Comparison of ENCODE assay signal across 8 cellular contexts in the genomic region with DNA sequence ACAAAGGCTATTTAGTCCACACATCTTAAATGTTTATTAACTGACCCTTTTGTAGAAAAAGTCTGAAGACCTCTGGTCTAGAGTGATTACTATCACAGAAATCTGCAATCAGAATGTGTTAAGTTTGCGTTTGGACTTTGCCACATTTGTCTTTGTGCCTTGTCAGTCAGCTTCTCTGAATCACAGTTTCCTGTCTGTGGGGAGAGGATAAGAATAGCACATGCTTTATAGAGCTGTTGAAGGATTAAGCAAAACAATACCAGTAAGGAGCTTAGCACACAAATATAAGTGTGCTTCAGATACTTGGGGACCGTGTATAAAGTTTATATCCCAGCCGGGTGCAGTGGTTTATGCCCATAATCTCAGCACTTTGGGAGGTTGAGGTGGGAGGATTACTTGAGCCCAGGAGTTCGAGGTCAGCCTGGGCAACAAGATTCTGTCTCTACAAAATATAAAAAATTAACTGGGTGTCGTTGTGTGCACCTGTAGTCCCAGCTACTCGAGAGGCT.
DNase-seq lines count a peak whose midpoint lies in the region; ATAC-seq and TF ChIP-seq lines count a peak whose summit lies in the region.

No MANE protein-coding gene starts in this region.

- WGBS in esophagus squamous epithelium, 2 donors: 35 to 36% methylated on average over 6 of the region's 6 CpGs
- 53% methylated on average over 6 of the region's 6 CpGs for WGBS in prostate gland

- peak overlapping the region; percentile 52 to 73 (median 69) for H3K27ac ChIP-seq in esophagus squamous epithelium
- no peak overlapping the region for H3K27ac ChIP-seq in prostate gland

- TF ChIP-seq POLR2A in esophagus squamous epithelium (IDR thresholded peaks at IDR 0.05): peak in 1 of 4 donors; percentile 30
- no peak for TF ChIP-seq POLR2A in prostate gland (IDR thresholded peaks at IDR 0.05)

- ATAC-seq in GM19023 (IDR thresholded peaks at IDR 0.05; ENCODE audit: unreplicated experiment) (peak; percentile 73), HG03159 (IDR thresholded peaks at IDR 0.05; ENCODE audit: unreplicated experiment) (peak; percentile 73)

- H3K36me3 ChIP-seq in esophagus squamous epithelium: no peaks in the 10 kb centered on the region
- no peaks in the 10 kb centered on the region for H3K36me3 ChIP-seq in prostate gland

- intact Hi-C loops in esophagus squamous epithelium (cut with DNase I) (no loop called here), prostate gland (cut with DNase I) (no loop called here)

- H3K27me3 ChIP-seq in esophagus squamous epithelium: no peaks in the 10 kb centered on the region
- H3K27me3 ChIP-seq in prostate gland (replicated peaks; ENCODE audit: insufficient read depth): no peaks in the 10 kb centered on the region

- DNase-seq in COLO829 (ENCODE audit: low spot score) (peak; percentile 5), RKO (ENCODE audit: low spot score) (peak; percentile 74), esophagus squamous epithelium (lab: John Stamatoyannopoulos, UW) (no peak), skeletal muscle cell (ENCODE audit: low read depth) (peak; percentile 51), prostate gland (ENCODE audit: low spot score) (no peak), HuH-7 (ENCODE audit: low spot score) (no peak)

- no peaks in the 10 kb centered on the region for H3K9me3 ChIP-seq in esophagus squamous epithelium
- H3K9me3 ChIP-seq in prostate gland: no peaks in the 10 kb centered on the region

- H3K4me1 ChIP-seq in esophagus squamous epithelium: peaks cover 7 to 19% (median 18%) of the 10 kb centered on the region in 3 donors
- no peaks in the 10 kb centered on the region for H3K4me1 ChIP-seq in prostate gland (replicated peaks)

- TF ChIP-seq CTCF in esophagus squamous epithelium (IDR thresholded peaks at IDR 0.05) (no peak), prostate gland (IDR thresholded peaks at IDR 0.05) (no peak)

- peak overlapping the region in 1 of 4 donors; percentile 42 for H3K4me3 ChIP-seq in esophagus squamous epithelium
- no peak overlapping the region for H3K4me3 ChIP-seq in skeletal muscle cell (ENCODE audit: low read depth, low read length)
- H3K4me3 ChIP-seq in prostate gland: no peak overlapping the region

Comparison
In these comparisons a context has a peak if more than half of its experiments do, and no peak if none do; other contexts are left out.
1. DNase-seq: peak in COLO829 (single experiment), RKO (single experiment) and skeletal muscle cell (single experiment); none in esophagus squamous epithelium (single experiment), prostate gland (single experiment) and HuH-7 (single experiment).
2. H3K27ac ChIP-seq: peak in esophagus squamous epithelium (4 of 4); none in prostate gland (0 of 2).